Comparison of ENCODE assay signal across 8 cellular contexts in genomic region chr5:32584651-32585050, GRCh38. TPM values are rescaled to one million over a fixed set of nuclear protein-coding genes. Genes with fewer than 3 reads are reported as not detected.
DNase-seq lines count a peak whose midpoint lies in the region; ATAC-seq lines count a peak whose summit lies in the region.

No MANE protein-coding gene starts in this region.

- H3K9me3 Mint-ChIP-seq in CD8-positive, alpha-beta memory T cell: peaks cover 0 to 2% (median 0%) of the 10 kb centered on the region in 5 donors
- no peaks in the 10 kb centered on the region for H3K9me3 Mint-ChIP-seq in activated naive CD8-positive, alpha-beta T cell treated with anti-CD3 and anti-CD28 coated beads for 36 hours

- no peak overlapping the region for H3K4me3 ChIP-seq in CD8-positive, alpha-beta memory T cell (ENCODE audit: low read length)
- peak overlapping the region; percentile 74 to 94 for H3K4me3 ChIP-seq in mucosa of rectum (ENCODE audit: low read length in 2 of 2)
- H3K4me3 ChIP-seq in H7 (ENCODE audit: insufficient read depth, low read depth, low read length): no peak overlapping the region

- no peak overlapping the region for H3K27ac ChIP-seq in CD8-positive, alpha-beta memory T cell (ENCODE audit: low read depth, low read length)
- H3K27ac ChIP-seq in KOPT-K1 (ENCODE audit: low read depth, low read length, poor library complexity, severe bottlenecking) (peak overlapping the region; percentile 96), mucosa of rectum (ENCODE audit: low read depth in 2 of 2, low read length in 2 of 2) (no peak overlapping the region)

- peaks cover 52% of the 10 kb centered on the region for H3K4me1 ChIP-seq in CD8-positive, alpha-beta memory T cell (ENCODE audit: insufficient read depth, low read length)
- H3K4me1 ChIP-seq in mucosa of rectum (ENCODE audit: control insufficient read depth in 2 of 2, insufficient read depth in 2 of 2, low read length in 2 of 2): peaks cover 9 to 16% of the 10 kb centered on the region in 2 donors

- peaks cover 5% of the 10 kb centered on the region for H3K36me3 ChIP-seq in CD8-positive, alpha-beta memory T cell (ENCODE audit: insufficient read depth, low read length)
- H3K36me3 ChIP-seq in KOPT-K1 (ENCODE audit: insufficient read depth, low read length): peaks cover 25% of the 10 kb centered on the region
- H3K36me3 ChIP-seq in mucosa of rectum (ENCODE audit: control insufficient read depth in 2 of 2, insufficient read depth in 2 of 2, low read length in 2 of 2): peaks cover 4 to 15% of the 10 kb centered on the region in 2 donors
- peaks cover 2% of the 10 kb centered on the region; the same call in 1 of the 2 replicates for H3K36me3 ChIP-seq in H7 (replicated peaks; ENCODE audit: control insufficient read depth, insufficient read depth, low read length)

- H3K9ac ChIP-seq in mucosa of rectum (ENCODE audit: low read depth in 1 of 2, low read length in 2 of 2): no peak overlapping the region

- H3K27ac Mint-ChIP-seq in CD8-positive, alpha-beta memory T cell: peak overlapping the region; percentile 27 to 100 (median 97)
- H3K27ac Mint-ChIP-seq in activated naive CD8-positive, alpha-beta T cell treated with anti-CD3 and anti-CD28 coated beads for 36 hours: peak overlapping the region; percentile 100

- no peak for ATAC-seq in GM18873 (IDR thresholded peaks at IDR 0.05; ENCODE audit: low FRiP score, unreplicated experiment)

- H3K4me1 Mint-ChIP-seq in CD8-positive, alpha-beta memory T cell: peaks cover 63 to 80% (median 76%) of the 10 kb centered on the region in 3 donors
- H3K4me1 Mint-ChIP-seq in activated naive CD8-positive, alpha-beta T cell treated with anti-CD3 and anti-CD28 coated beads for 36 hours: peaks cover 37% of the 10 kb centered on the region

- H3K9me3 ChIP-seq in CD8-positive, alpha-beta memory T cell (ENCODE audit: low read length): no peaks in the 10 kb centered on the region
- H3K9me3 ChIP-seq in KOPT-K1 (ENCODE audit: insufficient read depth, low read length, poor library complexity, severe bottlenecking) (no peaks in the 10 kb centered on the region), mucosa of rectum (ENCODE audit: control insufficient read depth in 2 of 2, low read length in 2 of 2) (peaks cover 0 to 4% of the 10 kb centered on the region in 2 donors)

- no peak for DNase-seq in CD8-positive, alpha-beta memory T cell
- no peak for DNase-seq in activated naive CD8-positive, alpha-beta T cell treated with anti-CD3 and anti-CD28 coated beads for 36 hours
- DNase-seq in H7 (no peak), GF-D8 (lab: John Stamatoyannopoulos, UW) (no peak), NCI-H187 treated with DMSO at 0.1 percent for 48 hours (lab: John Stamatoyannopoulos, UW) (no peak)

- POLR2A ChIA-PET in CD8-positive, alpha-beta memory T cell (lab: Charles Lee): interaction anchor here (1.0 to 1.3 kb wide), 4 partner anchors 10 to 140 kb away, joined by 3 to 8 read pairs (median 4); partner anchors contain the start of gene ZFR

- peaks cover 0 to 2% of the 10 kb centered on the region in 2 donors for H3K27me3 Mint-ChIP-seq in CD8-positive, alpha-beta memory T cell
- peaks cover 3% of the 10 kb centered on the region for H3K27me3 Mint-ChIP-seq in activated naive CD8-positive, alpha-beta T cell treated with anti-CD3 and anti-CD28 coated beads for 36 hours

- H3K36me3 Mint-ChIP-seq in CD8-positive, alpha-beta memory T cell: peaks cover 0 to 24% (median 0%) of the 10 kb centered on the region in 3 donors
- peaks cover 24% of the 10 kb centered on the region for H3K36me3 Mint-ChIP-seq in activated naive CD8-positive, alpha-beta T cell treated with anti-CD3 and anti-CD28 coated beads for 36 hours

- CTCF ChIA-PET in CD8-positive, alpha-beta memory T cell (lab: Charles Lee): interaction anchor here (0.7 to 3.5 kb wide), 7 partner anchors 27 to 272 kb away, joined by 3 to 31 read pairs (median 3); partner anchors contain the start of gene MTMR12

- no peaks in the 10 kb centered on the region for H3K27me3 ChIP-seq in CD8-positive, alpha-beta memory T cell (ENCODE audit: insufficient read depth, low read length, poor library complexity, severe bottlenecking)
- H3K27me3 ChIP-seq in mucosa of rectum (ENCODE audit: control insufficient read depth in 2 of 2, insufficient read depth in 2 of 2, low read length in 2 of 2) (no peaks in the 10 kb centered on the region), H7 (ENCODE audit: control insufficient read depth, insufficient read depth, low read length) (no peaks in the 10 kb centered on the region)

- peak overlapping the region; percentile 90 to 100 (median 98) for H3K4me3 Mint-ChIP-seq in CD8-positive, alpha-beta memory T cell
- H3K4me3 Mint-ChIP-seq in activated naive CD8-positive, alpha-beta T cell treated with anti-CD3 and anti-CD28 coated beads for 36 hours: no peak overlapping the region

RNA-seq across cellular contexts. Expression of gene SUB1, which starts 0.7 kb away (rescaled TPM):
- total RNA-seq in CD8-positive, alpha-beta memory T cell: 100 to 1,000 TPM; 484 to 511 TPM
- polyA plus RNA-seq in CD8-positive, alpha-beta memory T cell: 476 TPM
- 100 to 1,000 TPM; 414 to 435 TPM for total RNA-seq in activated naive CD8-positive, alpha-beta T cell treated with anti-CD3 and anti-CD28 coated beads for 36 hours
- total RNA-seq in H7 (2014; rRNA removed; shearing (Covaris generic)): 138 and 154 TPM in 2 replicates

Comparison
In these comparisons a context has a peak if more than half of its experiments do, and no peak if none do; other contexts are left out.
1. H3K4me3 ChIP-seq: peak in mucosa of rectum (2 of 2); none in CD8-positive, alpha-beta memory T cell (single experiment) and H7 (single experiment).